In the genomic region with DNA sequence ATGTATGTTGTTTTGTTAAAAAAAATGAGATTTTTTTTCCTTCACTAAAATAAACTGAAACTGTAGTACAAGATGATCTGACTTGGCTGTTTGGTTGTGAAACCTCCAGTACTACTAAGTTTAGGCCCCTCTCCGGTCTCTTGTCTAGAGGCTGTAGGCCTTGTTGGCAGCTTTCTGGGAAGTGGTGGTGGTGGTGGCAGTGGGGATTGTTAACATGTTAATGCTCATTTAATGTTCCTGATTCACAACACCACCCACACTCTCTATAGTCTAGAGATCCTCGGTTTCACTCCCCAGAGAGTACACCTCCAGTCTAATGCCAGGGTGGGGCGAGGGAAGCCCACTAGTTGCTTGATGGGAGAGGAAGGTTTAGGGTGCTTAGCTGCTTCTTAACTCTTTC, we compare ENCODE assay signal across 9 cellular contexts. TPM values are rescaled to one million over a fixed set of nuclear protein-coding genes. Genes with fewer than 3 reads are reported as not detected.
A peak's percentile ranks its signal among the peaks of the same experiment; 100 is the strongest.
DNase-seq lines count a peak whose midpoint lies in the region; ATAC-seq and TF ChIP-seq lines count a peak whose summit lies in the region.
"Had no signal": no experiment of that assay in that cellular context is flagged by ENCODE, and none has a peak within 500 bp of the region (broad histone marks: within the 10 kb centered on the region; RNA-seq: fewer than 3 reads in every experiment).

No MANE protein-coding gene starts in this region.

- H3K36me3 Mint-ChIP-seq in CD4-positive, alpha-beta T cell (ENCODE audit: low read depth), result peaks cover 88% of the 10 kb centered on the region

- H3K36me3 ChIP-seq in brain microvascular endothelial cell (replicated peaks) (peaks cover 8% of the 10 kb centered on the region), trophoblast cell (ENCODE audit: control insufficient read depth in 1 of 2, insufficient read depth in 2 of 2, low read length in 2 of 2) (peaks cover 4 to 6% of the 10 kb centered on the region in 2 experiments)

- H3K23ac ChIP-seq in trophoblast cell (ENCODE audit: low read length), result no peak overlapping the region

- POLR2A ChIA-PET in CD4-positive, alpha-beta T cell (lab: Charles Lee), result interaction anchor here (0.7 to 2.3 kb wide), 6 partner anchors 12 to 81 kb away, joined by 3 to 16 read pairs (median 4); a partner anchor contains a TSS

- WGBS in trophoblast cell (ENCODE audit: extremely low coverage, insufficient coverage, insufficient read length), result no CpG with 5 or more reads among the region's 3 CpGs

- H2AK5ac ChIP-seq in trophoblast cell (ENCODE audit: low read length), result no peak overlapping the region

- H3K4me3 ChIP-seq in cardiac fibroblast (replicated peaks in 1 of 2; ENCODE audit: low read depth in 2 of 2, low read length in 2 of 2) (peak overlapping the region in 1 of 2 donors; percentile 15), brain microvascular endothelial cell (ENCODE audit: low read depth, low read length) (no peak overlapping the region), trophoblast cell (ENCODE audit: low read depth, low read length) (no peak overlapping the region)

- no peak overlapping the region for H2AFZ ChIP-seq in trophoblast cell (ENCODE audit: insufficient read depth, low read length, poor library complexity)

- H3K27me3 ChIP-seq in CD4-positive, alpha-beta T cell (ENCODE audit: control insufficient read depth, insufficient read depth, low read length), result no peaks in the 10 kb centered on the region
- H3K27me3 ChIP-seq in brain microvascular endothelial cell (replicated peaks), result no peaks in the 10 kb centered on the region
- H3K27me3 ChIP-seq in trophoblast cell (ENCODE audit: insufficient read depth, low read length), result no peaks in the 10 kb centered on the region

- H2BK120ac ChIP-seq in trophoblast cell (ENCODE audit: insufficient read depth, low read length, poor library complexity), result no peak overlapping the region

- H3K4me1 ChIP-seq in trophoblast cell (ENCODE audit: control insufficient read depth in 1 of 2, insufficient read depth in 2 of 2, low read length in 2 of 2), result no peaks in the 10 kb centered on the region

- H2BK12ac ChIP-seq in trophoblast cell (ENCODE audit: low read length), result no peak overlapping the region

- no peaks in the 10 kb centered on the region for H3K27me3 Mint-ChIP-seq in CD4-positive, alpha-beta T cell

- H3K9me3 Mint-ChIP-seq in CD4-positive, alpha-beta T cell, result no peaks in the 10 kb centered on the region

- in situ Hi-C loops in brain microvascular endothelial cell (cut with HindIII; ENCODE audit: low pct_ligation_motif_present, low sequenced_read_pairs), result no loop called here

- peaks cover 82% of the 10 kb centered on the region for H3K4me1 Mint-ChIP-seq in CD4-positive, alpha-beta T cell (ENCODE audit: low read depth)

- H4K8ac ChIP-seq in trophoblast cell (ENCODE audit: low read depth, low read length), result no peak overlapping the region

- CTCF ChIA-PET in CD4-positive, alpha-beta T cell (lab: Charles Lee), result interaction anchor here (0.7 to 2.2 kb wide), 2 partner anchors 21 to 24 kb away, joined by 3 to 10 read pairs; a partner anchor contains a TSS

- ATAC-seq in CD4-positive, alpha-beta T cell (ENCODE audit: poor library complexity), result peak; percentile 50
- ATAC-seq in sciatic nerve, result peak; percentile 76

- no peak overlapping the region for H4K91ac ChIP-seq in trophoblast cell (ENCODE audit: low read depth, low read length)

- H3K14ac ChIP-seq in trophoblast cell (ENCODE audit: low read length), result no peak overlapping the region

- H3K4me3 Mint-ChIP-seq in CD4-positive, alpha-beta T cell, result peak overlapping the region; percentile 88

- H3K79me1 ChIP-seq in trophoblast cell (ENCODE audit: low read length), result no peaks in the 10 kb centered on the region

- H3K27ac Mint-ChIP-seq in CD4-positive, alpha-beta T cell, result peak overlapping the region; percentile 88

- no peaks in the 10 kb centered on the region for H3K79me2 ChIP-seq in trophoblast cell (ENCODE audit: control insufficient read depth, insufficient read depth, low read length, poor library complexity)

- no peak for TF ChIP-seq CTCF in CD4-positive, alpha-beta T cell (IDR thresholded peaks at IDR 0.05)
- no peak for TF ChIP-seq CTCF in cardiac fibroblast (IDR thresholded peaks at IDR 0.05; ENCODE audit: low read depth, low read length)
- no peak for TF ChIP-seq CTCF in brain microvascular endothelial cell (IDR thresholded peaks at IDR 0.05; ENCODE audit: low read depth, low read length, missing control alignments)

- H2BK5ac ChIP-seq in trophoblast cell (ENCODE audit: low read depth, low read length, poor library complexity), result no peak overlapping the region

- peak overlapping the region; percentile 66 for H3K27ac ChIP-seq in CD4-positive, alpha-beta T cell (ENCODE audit: low read depth, low read length)
- H3K27ac ChIP-seq in brain microvascular endothelial cell (no peak overlapping the region), trophoblast cell (ENCODE audit: low read depth, low read length) (no peak overlapping the region)
- H3K27ac ChIP-seq: VCaP had no signal

- intact Hi-C loops in CD4-positive, alpha-beta T cell (cut with DNase I, micrococcal nuclease), result loop anchor here (2.0 to 5.0 kb wide), 2 partner anchors 24 to 33 kb away; a partner anchor contains a TSS
- intact Hi-C loops in sciatic nerve (cut with DNase I), result no loop called here

- no peak overlapping the region for H4K12ac ChIP-seq in trophoblast cell (ENCODE audit: low read depth, low read length)

- no peak for DNase-seq in CD4-positive, alpha-beta T cell
- DNase-seq in NOMO-1 treated with dmso at 0.1 percent for 144 hours (lab: John Stamatoyannopoulos, UW; ENCODE audit: unreplicated experiment) (peak; percentile 17), cardiac fibroblast (ENCODE audit: low read depth in 2 of 2) (peak; percentile 31 to 45), sciatic nerve (ENCODE audit: low spot score) (no peak), brain microvascular endothelial cell (no peak), NK-92 (lab: John Stamatoyannopoulos, UW; ENCODE audit: unreplicated experiment) (no peak), NCI-H2029 (lab: John Stamatoyannopoulos, UW) (no peak), trophoblast cell (no peak)

- H3K4me2 ChIP-seq in trophoblast cell (ENCODE audit: low read length), result no peak overlapping the region

- no peak overlapping the region for H3K18ac ChIP-seq in trophoblast cell (ENCODE audit: low read length)

- no peaks in the 10 kb centered on the region for H3K9me3 ChIP-seq in CD4-positive, alpha-beta T cell (ENCODE audit: control insufficient read depth, low read length)
- no peaks in the 10 kb centered on the region for H3K9me3 ChIP-seq in trophoblast cell (ENCODE audit: insufficient read depth, low read depth, low read length)

- H3K9ac ChIP-seq in trophoblast cell (ENCODE audit: low read length), result no peak overlapping the region

- H3K4ac ChIP-seq in trophoblast cell (ENCODE audit: low read depth, low read length), result no peak overlapping the region

RNA-seq across cellular contexts. Expression of a gene that starts 24.1 kb away (rescaled TPM):
- total RNA-seq in CD4-positive, alpha-beta T cell, result 100 to 1,000 TPM; 265 to 277 TPM
- 43.8 TPM for total RNA-seq in sciatic nerve
- polyA plus RNA-seq in trophoblast cell (2013), result 13.2 and 14.0 TPM in 2 replicates

RNA-seq across cellular contexts. Expression of a gene that starts 30.2 kb away (rescaled TPM):
- 1 to 10 TPM; 5.6 to 5.9 TPM for total RNA-seq in CD4-positive, alpha-beta T cell
- 19.3 TPM for total RNA-seq in sciatic nerve
- polyA plus RNA-seq in trophoblast cell (2013), result 40.4 and 42.2 TPM in 2 replicates

Comparison
In these comparisons a context has a peak if more than half of its experiments do, and no peak if none do; other contexts are left out.
1. DNase-seq: peak in NOMO-1 treated with dmso at 0.1 percent for 144 hours (single experiment) and cardiac fibroblast (2 of 2); none in CD4-positive, alpha-beta T cell (0 of 10), sciatic nerve (single experiment), brain microvascular endothelial cell (single experiment), NK-92 (single experiment), NCI-H2029 (single experiment) and trophoblast cell (0 of 2).